In genomic region chr13:43333176-43333575, GRCh38 we compare ENCODE assay signal across 18 cellular contexts.
DNase-seq lines count a peak whose midpoint lies in the region; FAIRE-seq and TF ChIP-seq lines count a peak whose summit lies in the region.
"Had no signal": no experiment of that assay in that cellular context is flagged by ENCODE, and none has a peak within 500 bp of the region (broad histone marks: within the 10 kb centered on the region; RNA-seq: fewer than 3 reads in every experiment).

No MANE protein-coding gene starts in this region.

- peaks cover 12% of the 10 kb centered on the region for H3K27me3 Mint-ChIP-seq in activated naive CD4-positive, alpha-beta T cell treated with anti-CD3 and anti-CD28 coated beads, Interleukin-2, amount 10 ng/mL, durations not matched to agents 7 days and 5 days
- peaks cover 11% of the 10 kb centered on the region for H3K27me3 Mint-ChIP-seq in activated T-helper 2 cell treated with anti-CD3 and anti-CD28 coated beads, Interferon-gamma antibody, Interleukin-2, Interleukin-4, amounts not matched to agents 10 μg/mL and 5 μg/mL and 100 μg/mL, durations not matched to agents 14 hours and 24 hours and 36 hours (ENCODE audit: low read depth)

- DNase-seq in NCI-H748 (lab: John Stamatoyannopoulos, UW; ENCODE audit: unreplicated experiment) (peak; percentile 21), NCI-H748 treated with DMSO at 0.1 percent for 48 hours (lab: John Stamatoyannopoulos, UW) (no peak), NCI-H1694 treated with DMSO at 0.1 percent for 48 hours (lab: John Stamatoyannopoulos, UW) (peak; percentile 71), RWPE1 (ENCODE audit: low spot score) (peak; percentile 46), keratinocyte (ENCODE audit: low read depth, low spot score) (no peak)
- DNase-seq in activated naive CD4-positive, alpha-beta T cell treated with anti-CD3 and anti-CD28 coated beads, Interleukin-2, amount 10 ng/mL, durations not matched to agents 7 days and 5 days: no peak
- no peak for DNase-seq in activated T-helper 2 cell treated with anti-CD3 and anti-CD28 coated beads, Interferon-gamma antibody, Interleukin-2, Interleukin-4, amounts not matched to agents 10 μg/mL and 5 μg/mL and 100 μg/mL, durations not matched to agents 14 hours and 24 hours and 36 hours (ENCODE audit: low spot score)
- no peak for DNase-seq in stimulated activated CD4-positive, alpha-beta T cell treated with anti-CD3 and anti-CD28 coated beads, Interleukin-4, amount 100 ng/mL, for 1 hour
- DNase-seq: COR-L47, DMS53, IMR-90, Kasumi-1, NCI-H1436 treated with DMSO at 0.1 percent for 48 hours, NCI-H774, SHP77 treated with DMSO at 0.1 percent for 48 hours had no signal

- no peaks in the 10 kb centered on the region for H3K36me3 Mint-ChIP-seq in activated naive CD4-positive, alpha-beta T cell treated with anti-CD3 and anti-CD28 coated beads, Interleukin-2, amount 10 ng/mL, durations not matched to agents 7 days and 5 days
- H3K36me3 Mint-ChIP-seq in activated T-helper 2 cell treated with anti-CD3 and anti-CD28 coated beads, Interferon-gamma antibody, Interleukin-2, Interleukin-4, amounts not matched to agents 10 μg/mL and 5 μg/mL and 100 μg/mL, durations not matched to agents 14 hours and 24 hours and 36 hours (ENCODE audit: low read depth): no peaks in the 10 kb centered on the region

- H3K27me3 ChIP-seq in keratinocyte (ENCODE audit: control insufficient read depth, extremely low read depth, insufficient read depth, low read length): no peaks in the 10 kb centered on the region

- H4K20me1 ChIP-seq in keratinocyte (ENCODE audit: control insufficient read depth, extremely low read depth, insufficient read depth, low read length): no peaks in the 10 kb centered on the region

- no peak overlapping the region for H2AFZ ChIP-seq in keratinocyte (ENCODE audit: control insufficient read depth, low read length)

- no peak overlapping the region for H3K9ac ChIP-seq in keratinocyte (ENCODE audit: control insufficient read depth, extremely low read depth, insufficient read depth, low read length)

- intact Hi-C loops in activated T-helper 2 cell treated with anti-CD3 and anti-CD28 coated beads, Interferon-gamma antibody, Interleukin-2, Interleukin-4, amounts not matched to agents 10 μg/mL and 5 μg/mL and 100 μg/mL, durations not matched to agents 14 hours and 24 hours and 36 hours (cut with micrococcal nuclease): no loop called here

- POLR2A ChIA-PET in RWPE1 (lab: Yijun Ruan, JAX; ENCODE audit: low non-redundant PET): no interaction called here

- CTCF ChIA-PET in RWPE1 (lab: Yijun Ruan, JAX): no interaction called here
- CTCF ChIA-PET in activated naive CD4-positive, alpha-beta T cell treated with anti-CD3 and anti-CD28 coated beads, Interleukin-2, amount 10 ng/mL, durations not matched to agents 7 days and 5 days (lab: Charles Lee): no interaction called here

- no peaks in the 10 kb centered on the region for H3K36me3 ChIP-seq in keratinocyte (ENCODE audit: control insufficient read depth in 2 of 2, extremely low read depth in 1 of 2, insufficient read depth in 2 of 2, low read length in 2 of 2)
- H3K36me3 ChIP-seq: HAP-1 had no signal

- no peak overlapping the region for H3K4me3 Mint-ChIP-seq in activated naive CD4-positive, alpha-beta T cell treated with anti-CD3 and anti-CD28 coated beads, Interleukin-2, amount 10 ng/mL, durations not matched to agents 7 days and 5 days
- no peak overlapping the region for H3K4me3 Mint-ChIP-seq in activated T-helper 2 cell treated with anti-CD3 and anti-CD28 coated beads, Interferon-gamma antibody, Interleukin-2, Interleukin-4, amounts not matched to agents 10 μg/mL and 5 μg/mL and 100 μg/mL, durations not matched to agents 14 hours and 24 hours and 36 hours (ENCODE audit: low read depth)

- peaks cover 7% of the 10 kb centered on the region for H3K4me1 ChIP-seq in keratinocyte (ENCODE audit: control insufficient read depth, extremely low read depth, insufficient read depth, low read length)

- dilution Hi-C loops in keratinocyte (cut with MboI; ENCODE audit: extremely low pct_ligation_motif_present, low sequenced_read_pairs): no loop called here

- no peaks in the 10 kb centered on the region for H3K79me2 ChIP-seq in keratinocyte (ENCODE audit: control insufficient read depth, insufficient read depth, low read length)

- no peak overlapping the region for H3K27ac Mint-ChIP-seq in activated naive CD4-positive, alpha-beta T cell treated with anti-CD3 and anti-CD28 coated beads, Interleukin-2, amount 10 ng/mL, durations not matched to agents 7 days and 5 days
- no peak overlapping the region for H3K27ac Mint-ChIP-seq in activated T-helper 2 cell treated with anti-CD3 and anti-CD28 coated beads, Interferon-gamma antibody, Interleukin-2, Interleukin-4, amounts not matched to agents 10 μg/mL and 5 μg/mL and 100 μg/mL, durations not matched to agents 14 hours and 24 hours and 36 hours

- no peaks in the 10 kb centered on the region for H3K9me3 ChIP-seq in keratinocyte (ENCODE audit: control insufficient read depth, low read depth, low read length)
- H3K9me3 ChIP-seq: HAP-1 had no signal

- H3K9me3 Mint-ChIP-seq in activated naive CD4-positive, alpha-beta T cell treated with anti-CD3 and anti-CD28 coated beads, Interleukin-2, amount 10 ng/mL, durations not matched to agents 7 days and 5 days: no peaks in the 10 kb centered on the region
- no peaks in the 10 kb centered on the region for H3K9me3 Mint-ChIP-seq in activated T-helper 2 cell treated with anti-CD3 and anti-CD28 coated beads, Interferon-gamma antibody, Interleukin-2, Interleukin-4, amounts not matched to agents 10 μg/mL and 5 μg/mL and 100 μg/mL, durations not matched to agents 14 hours and 24 hours and 36 hours

- no peak overlapping the region for H3K4me3 ChIP-seq in keratinocyte (ENCODE audit: control insufficient read depth in 2 of 3, extremely low read depth in 1 of 3, insufficient read depth in 2 of 3, low read depth in 1 of 3, low read length in 3 of 3)
- H3K4me3 ChIP-seq: HAP-1 had no signal

- no peaks in the 10 kb centered on the region for H3K4me1 Mint-ChIP-seq in activated naive CD4-positive, alpha-beta T cell treated with anti-CD3 and anti-CD28 coated beads, Interleukin-2, amount 10 ng/mL, durations not matched to agents 7 days and 5 days
- H3K4me1 Mint-ChIP-seq in activated T-helper 2 cell treated with anti-CD3 and anti-CD28 coated beads, Interferon-gamma antibody, Interleukin-2, Interleukin-4, amounts not matched to agents 10 μg/mL and 5 μg/mL and 100 μg/mL, durations not matched to agents 14 hours and 24 hours and 36 hours (ENCODE audit: low read depth): no peaks in the 10 kb centered on the region

- TF ChIP-seq CTCF in RWPE1 (conservative IDR thresholded peaks at IDR 0.05; ENCODE audit: low read depth) (no peak), keratinocyte (optimal IDR thresholded peaks at IDR 0.05 in 1 of 3, IDR thresholded peaks at IDR 0.05 in 1 of 3, conservative IDR thresholded peaks at IDR 0.05 in 1 of 3; ENCODE audit: extremely low read depth in 1 of 3, insufficient read depth in 2 of 3, low read length in 3 of 3) (no peak)

- no peaks in the 10 kb centered on the region for H3K9me1 ChIP-seq in keratinocyte (ENCODE audit: control insufficient read depth, extremely low read depth, insufficient read depth, low read length)

- H3K27ac ChIP-seq in RWPE1 (no peak overlapping the region), keratinocyte (ENCODE audit: control insufficient read depth, insufficient read depth, low read length) (no peak overlapping the region)
- H3K27ac ChIP-seq: C4-2B had no signal

- peak; percentile 85 for FAIRE-seq in keratinocyte (lab: Jason Lieb, UNC)
- FAIRE-seq: A204.1 had no signal

- H3K4me2 ChIP-seq in keratinocyte (ENCODE audit: control insufficient read depth, extremely low read depth, insufficient read depth, low read depth, low read length): no peak overlapping the region

Comparison
In these comparisons a context has a peak if more than half of its experiments do, and no peak if none do; other contexts are left out.
1. DNase-seq: peak in NCI-H748 (single experiment), NCI-H1694 treated with DMSO at 0.1 percent for 48 hours (single experiment) and RWPE1 (single experiment); none in NCI-H748 treated with DMSO at 0.1 percent for 48 hours (single experiment), keratinocyte (single experiment), activated naive CD4-positive, alpha-beta T cell treated with anti-CD3 and anti-CD28 coated beads, Interleukin-2, amount 10 ng/mL, durations not matched to agents 7 days and 5 days (single experiment), activated T-helper 2 cell treated with anti-CD3 and anti-CD28 coated beads, Interferon-gamma antibody, Interleukin-2, Interleukin-4, amounts not matched to agents 10 μg/mL and 5 μg/mL and 100 μg/mL, durations not matched to agents 14 hours and 24 hours and 36 hours (single experiment) and stimulated activated CD4-positive, alpha-beta T cell treated with anti-CD3 and anti-CD28 coated beads, Interleukin-4, amount 100 ng/mL, for 1 hour (single experiment).